Comparison of ENCODE assay signal across 8 cellular contexts in genomic region chr22:36465232-36466021, GRCh38. TPM values are rescaled to one million over a fixed set of nuclear protein-coding genes. Genes with fewer than 3 reads are reported as not detected.
A peak's percentile ranks its signal among the peaks of the same experiment; 100 is the strongest.
DNase-seq lines count a peak whose midpoint lies in the region; ATAC-seq and TF ChIP-seq lines count a peak whose summit lies in the region.

No MANE protein-coding gene starts in this region.

- no peak overlapping the region for H3K4me3 Mint-ChIP-seq in activated CD8-positive, alpha-beta memory T cell treated with anti-CD3 and anti-CD28 coated beads, Interleukin-2, amount 10 ng/mL, durations not matched to agents 7 days and 5 days

- ATAC-seq in activated CD8-positive, alpha-beta memory T cell treated with anti-CD3 and anti-CD28 coated beads, Interleukin-2, amount 10 ng/mL, durations not matched to agents 7 days and 5 days: no peak
- no peak for ATAC-seq in HG03039 (IDR thresholded peaks at IDR 0.05; ENCODE audit: unreplicated experiment)

- CTCF ChIA-PET in activated CD8-positive, alpha-beta memory T cell treated with anti-CD3 and anti-CD28 coated beads, Interleukin-2, amount 10 ng/mL, durations not matched to agents 7 days and 5 days (lab: Charles Lee): interaction anchor here (1.2 to 6.9 kb wide), 4 partner anchors 10 to 179 kb away, joined by 3 to 74 read pairs (median 5); no protein-coding TSS in a partner anchor

- no peak overlapping the region for H3K4me3 ChIP-seq in epithelial cell of esophagus (ENCODE audit: low read length)

- no peak for TF ChIP-seq CTCF in epithelial cell of esophagus (IDR thresholded peaks at IDR 0.05; ENCODE audit: insufficient read depth, low read depth, low read length, missing control alignments)

- peak; percentile 86 for DNase-seq in AG08395 (ENCODE audit: low spot score)
- peak; percentile 83 for DNase-seq in NCI-H226
- peak; percentile 94 for DNase-seq in epithelial cell of esophagus (ENCODE audit: low read depth)
- peak; percentile 88 for DNase-seq in myocyte (ENCODE audit: low read depth)
- no peak for DNase-seq in activated CD8-positive, alpha-beta memory T cell treated with anti-CD3 and anti-CD28 coated beads, Interleukin-2, amount 10 ng/mL, durations not matched to agents 7 days and 5 days
- DNase-seq in activated CD4-positive, alpha-beta T cell treated with anti-CD3 and anti-CD28 coated beads for 1 hour: no peak
- no peak for DNase-seq in NCI-H2107 treated with DMSO at 0.1 percent for 48 hours (lab: John Stamatoyannopoulos, UW; ENCODE audit: unreplicated experiment)

- peaks cover 4% of the 10 kb centered on the region for H3K36me3 Mint-ChIP-seq in activated CD8-positive, alpha-beta memory T cell treated with anti-CD3 and anti-CD28 coated beads, Interleukin-2, amount 10 ng/mL, durations not matched to agents 7 days and 5 days

- no peak overlapping the region for H3K27ac Mint-ChIP-seq in activated CD8-positive, alpha-beta memory T cell treated with anti-CD3 and anti-CD28 coated beads, Interleukin-2, amount 10 ng/mL, durations not matched to agents 7 days and 5 days

- peaks cover 31% of the 10 kb centered on the region for H3K4me1 Mint-ChIP-seq in activated CD8-positive, alpha-beta memory T cell treated with anti-CD3 and anti-CD28 coated beads, Interleukin-2, amount 10 ng/mL, durations not matched to agents 7 days and 5 days

- H3K27me3 Mint-ChIP-seq in activated CD8-positive, alpha-beta memory T cell treated with anti-CD3 and anti-CD28 coated beads, Interleukin-2, amount 10 ng/mL, durations not matched to agents 7 days and 5 days: no peaks in the 10 kb centered on the region

- no peaks in the 10 kb centered on the region for H3K9me3 Mint-ChIP-seq in activated CD8-positive, alpha-beta memory T cell treated with anti-CD3 and anti-CD28 coated beads, Interleukin-2, amount 10 ng/mL, durations not matched to agents 7 days and 5 days (ENCODE audit: low read depth)

RNA-seq across cellular contexts. Expression of gene TXN2, which starts 16.0 kb away (rescaled TPM):
- 38.7 and 44.6 TPM in 2 replicates for total RNA-seq in myocyte
- 97.4 TPM for polyA plus RNA-seq in myocyte (2012)
- 10 to 100 TPM; 78.7 to 82.6 TPM for total RNA-seq in activated CD8-positive, alpha-beta memory T cell treated with anti-CD3 and anti-CD28 coated beads, Interleukin-2, amount 10 ng/mL, durations not matched to agents 7 days and 5 days

RNA-seq across cellular contexts. Expression of gene FOXRED2, which starts 41.4 kb away (rescaled TPM):
- 12.2 and 13.8 TPM in 2 replicates for total RNA-seq in myocyte
- 7.0 TPM for polyA plus RNA-seq in myocyte (2012)
- 10 to 100 TPM; 11.9 to 12.1 TPM for total RNA-seq in activated CD8-positive, alpha-beta memory T cell treated with anti-CD3 and anti-CD28 coated beads, Interleukin-2, amount 10 ng/mL, durations not matched to agents 7 days and 5 days

Comparison
In these comparisons a context has a peak if more than half of its experiments do, and no peak if none do; other contexts are left out.
1. DNase-seq: peak in AG08395 (single experiment), NCI-H226 (single experiment), epithelial cell of esophagus (single experiment) and myocyte (single experiment); none in activated CD8-positive, alpha-beta memory T cell treated with anti-CD3 and anti-CD28 coated beads, Interleukin-2, amount 10 ng/mL, durations not matched to agents 7 days and 5 days (single experiment), activated CD4-positive, alpha-beta T cell treated with anti-CD3 and anti-CD28 coated beads for 1 hour (single experiment) and NCI-H2107 treated with DMSO at 0.1 percent for 48 hours (single experiment).